In the genomic region with DNA sequence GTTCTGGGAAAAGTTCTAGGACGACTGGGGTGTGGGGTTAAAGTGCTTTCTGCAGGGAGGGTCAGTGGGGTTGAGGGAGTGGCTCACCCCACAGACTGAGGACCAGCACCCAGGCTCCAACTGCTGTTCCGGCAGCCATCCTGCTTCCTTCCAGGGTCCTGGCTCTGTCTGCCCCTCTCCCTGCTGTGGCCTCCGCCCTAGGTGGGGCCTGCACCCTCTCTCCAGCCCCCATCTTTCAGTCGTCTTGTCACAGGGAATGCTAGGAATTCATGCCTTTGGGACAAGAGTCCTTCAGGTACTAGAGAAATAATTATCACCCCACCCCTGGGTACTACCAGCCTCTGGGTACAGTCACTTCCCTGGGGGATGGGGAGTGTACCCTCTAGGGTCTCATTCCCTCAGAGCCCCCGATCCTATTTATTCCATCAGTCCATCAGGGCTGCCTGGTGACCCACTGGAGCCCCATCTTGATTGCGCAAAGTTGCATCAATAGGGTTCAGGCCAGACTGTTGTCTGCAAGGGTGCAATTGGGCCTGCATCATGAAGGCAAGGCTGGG, we compare ENCODE assay signal across 10 cellular contexts. TPM values are rescaled to one million over a fixed set of nuclear protein-coding genes. Genes with fewer than 3 reads are reported as not detected.
A peak's percentile ranks its signal among the peaks of the same experiment; 100 is the strongest.
DNase-seq lines count a peak whose midpoint lies in the region; ATAC-seq and TF ChIP-seq lines count a peak whose summit lies in the region.
"Had no signal": no experiment of that assay in that cellular context is flagged by ENCODE, and none has a peak within 500 bp of the region (broad histone marks: within the 10 kb centered on the region; RNA-seq: fewer than 3 reads in every experiment).

Gene AGER (minus strand): TSS at position 170 of the 557 bp plus-strand sequence. CDS start 31 bp downstream, at position 139.

- intact Hi-C loops in heart left ventricle (cut with DNase I) = no loop called here
- intact Hi-C loops in left ventricle myocardium superior (cut with micrococcal nuclease) = no loop called here

- H3K9me3 ChIP-seq in heart left ventricle = no peaks in the 10 kb centered on the region

- DNase-seq in heart left ventricle (no peak), left ventricle myocardium superior (no peak), ureter (ENCODE audit: low spot score) (no peak), SW480 (ENCODE audit: low spot score) (no peak), GF-D8 (lab: John Stamatoyannopoulos, UW) (no peak)
- DNase-seq in activated naive CD8-positive, alpha-beta T cell treated with anti-CD3 and anti-CD28 coated beads for 36 hours = no peak
- DNase-seq in naive thymus-derived CD8-positive, alpha-beta T cell = no peak
- DNase-seq: OCI-M1; stimulated activated CD4-positive, alpha-beta T cell treated with anti-CD3 and anti-CD28 coated beads, Interleukin-15, amount 100 ng/mL, for 24 hours had no signal

- TF ChIP-seq POLR2A in heart left ventricle (IDR thresholded peaks at IDR 0.05) = peak in 1 of 2 donors; percentile 10

- H3K27me3 ChIP-seq in heart left ventricle = no peaks in the 10 kb centered on the region

- POLR2A ChIA-PET in naive thymus-derived CD8-positive, alpha-beta T cell (lab: Charles Lee) = interaction anchor here (9.4 kb wide), 1 partner anchor 8 kb away, joined by 303 read pairs; the partner anchor contains the start of genes GPSM3 and PBX2

- TF ChIP-seq CTCF in heart left ventricle (IDR thresholded peaks at IDR 0.05) = no peak

- H3K4me1 Mint-ChIP-seq in activated naive CD8-positive, alpha-beta T cell treated with anti-CD3 and anti-CD28 coated beads for 36 hours = peaks cover 53% of the 10 kb centered on the region
- peaks cover 35 to 76% (median 69%) of the 10 kb centered on the region in 4 donors for H3K4me1 Mint-ChIP-seq in naive thymus-derived CD8-positive, alpha-beta T cell

- H3K27ac ChIP-seq in heart left ventricle = peak within 1 kb of the TSS in 11 of 12 donors; percentile 68 to 100 (median 80)

- no peaks in the 10 kb centered on the region for H3K27me3 Mint-ChIP-seq in activated naive CD8-positive, alpha-beta T cell treated with anti-CD3 and anti-CD28 coated beads for 36 hours
- H3K27me3 Mint-ChIP-seq in naive thymus-derived CD8-positive, alpha-beta T cell = no peaks in the 10 kb centered on the region

- peak within 1 kb of the TSS; percentile 32 for H3K27ac Mint-ChIP-seq in activated naive CD8-positive, alpha-beta T cell treated with anti-CD3 and anti-CD28 coated beads for 36 hours
- H3K27ac Mint-ChIP-seq in naive thymus-derived CD8-positive, alpha-beta T cell = peak within 1 kb of the TSS; percentile 31 to 77 (median 58)

- peaks cover 0 to 65% (median 55%) of the 10 kb centered on the region in 9 donors for H3K36me3 ChIP-seq in heart left ventricle

- no peak for ATAC-seq in heart left ventricle
- ATAC-seq in left ventricle myocardium superior = no peak
- no peak for ATAC-seq in naive thymus-derived CD8-positive, alpha-beta T cell
- no peak for ATAC-seq in GM21423 (IDR thresholded peaks at IDR 0.05; ENCODE audit: unreplicated experiment)

- H3K4me3 ChIP-seq in heart left ventricle = no peak within 1 kb of the TSS

- 62 to 69% (median 66%) methylated on average over 6 of the region's 6 CpGs for WGBS in heart left ventricle, 4 donors

- H3K9me3 Mint-ChIP-seq in activated naive CD8-positive, alpha-beta T cell treated with anti-CD3 and anti-CD28 coated beads for 36 hours = no peaks in the 10 kb centered on the region
- no peaks in the 10 kb centered on the region for H3K9me3 Mint-ChIP-seq in naive thymus-derived CD8-positive, alpha-beta T cell

- peaks cover 39% of the 10 kb centered on the region for H3K36me3 Mint-ChIP-seq in activated naive CD8-positive, alpha-beta T cell treated with anti-CD3 and anti-CD28 coated beads for 36 hours
- peaks cover 6 to 81% (median 14%) of the 10 kb centered on the region in 3 donors for H3K36me3 Mint-ChIP-seq in naive thymus-derived CD8-positive, alpha-beta T cell

- no peak within 1 kb of the TSS for H3K4me3 Mint-ChIP-seq in activated naive CD8-positive, alpha-beta T cell treated with anti-CD3 and anti-CD28 coated beads for 36 hours
- peak within 1 kb of the TSS in 1 of 10 donors; percentile 40 for H3K4me3 Mint-ChIP-seq in naive thymus-derived CD8-positive, alpha-beta T cell

- peaks cover 8 to 83% (median 69%) of the 10 kb centered on the region in 12 donors for H3K4me1 ChIP-seq in heart left ventricle

RNA-seq across cellular contexts. Expression of gene AGER, which starts in this region (rescaled TPM):
- total RNA-seq in heart left ventricle (1 to 10 TPM in 6 of 9 donors, under 1 TPM in 2, not detected in 1; 0.69 to 5.7 (median 2.2) TPM), left ventricle myocardium superior (3.0 TPM), ureter (16.9 TPM)
- polyA plus RNA-seq in heart left ventricle = 1 to 10 TPM; 1.4 to 1.6 TPM
- total RNA-seq in activated naive CD8-positive, alpha-beta T cell treated with anti-CD3 and anti-CD28 coated beads for 36 hours = 10 to 100 TPM in 1 of 2 experiments, 1 to 10 TPM in 1; 9.6 to 11.5 TPM
- 10 to 100 TPM; 56.0 to 60.3 TPM for total RNA-seq in naive thymus-derived CD8-positive, alpha-beta T cell
- polyA plus RNA-seq in naive thymus-derived CD8-positive, alpha-beta T cell = 1 to 10 TPM in 1 of 3 donors, under 1 TPM in 2; 0.09 to 1.9 (median 0.25) TPM
